In the genomic region with DNA sequence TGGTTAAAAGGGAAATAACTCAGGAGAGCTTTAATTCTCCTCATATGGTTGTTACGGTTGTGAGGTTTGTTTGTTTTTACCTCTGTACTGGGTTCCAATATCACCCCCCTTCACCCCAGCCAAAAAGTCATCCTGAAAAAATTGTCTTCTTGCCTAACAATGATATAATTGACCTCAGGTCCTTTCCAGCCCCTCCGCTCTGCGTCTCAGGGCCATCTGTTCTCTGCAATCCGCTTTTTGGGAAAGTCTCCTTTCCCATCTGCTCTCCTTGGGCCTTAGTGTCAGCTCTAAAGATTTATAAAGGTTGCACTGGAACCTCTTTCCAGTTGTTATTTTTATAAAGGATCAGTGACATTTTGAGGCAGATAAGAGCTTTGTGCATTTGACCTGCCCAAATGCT, we compare ENCODE assay signal across 14 cellular contexts. TPM values are rescaled to one million over a fixed set of nuclear protein-coding genes. Genes with fewer than 3 reads are reported as not detected.
A peak's percentile ranks its signal among the peaks of the same experiment; 100 is the strongest.
DNase-seq lines count a peak whose midpoint lies in the region; ATAC-seq and TF ChIP-seq lines count a peak whose summit lies in the region.
"Had no signal": no experiment of that assay in that cellular context is flagged by ENCODE, and none has a peak within 500 bp of the region (broad histone marks: within the 10 kb centered on the region; RNA-seq: fewer than 3 reads in every experiment).

No MANE protein-coding gene starts in this region.

- H3K27ac ChIP-seq in esophagus (ENCODE audit: low read depth in 2 of 2, low read length in 1 of 2) (peak overlapping the region; percentile 53 to 82), RWPE1 (no peak overlapping the region)

- whole genome bisulfite sequencing in esophagus, 2 donors, result 71 to 74% methylated on average over 4 of the region's 4 CpGs

- CTCF ChIA-PET in RWPE1 (lab: Yijun Ruan, JAX) (interaction anchor here (0.6 kb wide), 1 partner anchor 48 kb away, joined by 4 read pairs; no protein-coding TSS in a partner anchor), GM10248 (lab: Yijun Ruan, JAX) (interaction anchor here (1.6 kb wide), 1 partner anchor 9 kb away, joined by 4 read pairs; no protein-coding TSS in a partner anchor)

- TF ChIP-seq CTCF in progenitor cell of endocrine pancreas (IDR thresholded peaks at IDR 0.05; ENCODE audit: unreplicated experiment) (no peak), RWPE1 (conservative IDR thresholded peaks at IDR 0.05; ENCODE audit: low read depth) (no peak), GM10248 (IDR thresholded peaks at IDR 0.05; ENCODE audit: control extremely low read depth, extremely low read depth, low read depth, missing control alignments) (no peak)

- no peaks in the 10 kb centered on the region for H3K9me3 ChIP-seq in esophagus (ENCODE audit: control insufficient read depth in 2 of 2, insufficient read depth in 1 of 2, low read depth in 1 of 2, low read length in 1 of 2)

- H3K27me3 ChIP-seq in esophagus (ENCODE audit: control insufficient read depth in 1 of 2, insufficient read depth in 2 of 2, low read length in 2 of 2), result peaks cover 0 to 5% of the 10 kb centered on the region in 2 donors

- H3K4me3 Mint-ChIP-seq in progenitor cell of endocrine pancreas (ENCODE audit: low read depth), result no peak overlapping the region
- H3K4me3 Mint-ChIP-seq: T-helper 1 cell treated with Interleukin-12 subunit alpha and Interleukin-12 subunit beta and Interleukin-4 antibody, amounts not matched to agents 30 μg/mL and 1 μg/mL, for 36 hours had no signal

- no peaks in the 10 kb centered on the region for H3K27me3 Mint-ChIP-seq in progenitor cell of endocrine pancreas

- H3K4me1 ChIP-seq in esophagus (ENCODE audit: control insufficient read depth in 2 of 2, insufficient read depth in 2 of 2, low read length in 1 of 2), result peaks cover 0 to 11% of the 10 kb centered on the region in 2 donors

- DNase-seq in DMS 273 (lab: John Stamatoyannopoulos, UW; ENCODE audit: unreplicated experiment) (peak; percentile 82), NCI-H82 (lab: John Stamatoyannopoulos, UW) (peak; percentile 91), progenitor cell of endocrine pancreas (ENCODE audit: low spot score, unreplicated experiment) (no peak), RWPE1 (ENCODE audit: low spot score) (no peak), GM10248 (ENCODE audit: extremely low spot score) (no peak)
- DNase-seq: activated CD4-positive, alpha-beta T cell treated with anti-CD3 and anti-CD28 coated beads, Interleukin-2, amount 50 U/mL, for 4 hours; activated gamma-delta T cell treated with Interleukin-2 at 50 U/mL for 16 hours; Karpas-422; NCI-H2029 had no signal

- peak overlapping the region; percentile 94 for H3K27ac Mint-ChIP-seq in progenitor cell of endocrine pancreas
- H3K27ac Mint-ChIP-seq: T-helper 1 cell treated with Interleukin-12 subunit alpha and Interleukin-12 subunit beta and Interleukin-4 antibody, amounts not matched to agents 30 μg/mL and 1 μg/mL, for 36 hours had no signal

- H3K9me3 Mint-ChIP-seq in progenitor cell of endocrine pancreas (ENCODE audit: low read depth), result no peaks in the 10 kb centered on the region
- H3K9me3 Mint-ChIP-seq: T-helper 1 cell treated with Interleukin-12 subunit alpha and Interleukin-12 subunit beta and Interleukin-4 antibody, amounts not matched to agents 30 μg/mL and 1 μg/mL, for 36 hours had no signal

- POLR2A ChIA-PET in RWPE1 (lab: Yijun Ruan, JAX; ENCODE audit: low non-redundant PET) (no interaction called here), GM10248 (lab: Yijun Ruan, JAX) (no interaction called here)

- no peaks in the 10 kb centered on the region for H3K36me3 Mint-ChIP-seq in progenitor cell of endocrine pancreas (ENCODE audit: insufficient read depth)

- peaks cover 60% of the 10 kb centered on the region for H3K4me1 Mint-ChIP-seq in progenitor cell of endocrine pancreas (ENCODE audit: low read depth)

- ATAC-seq in GM21423 (IDR thresholded peaks at IDR 0.05; ENCODE audit: unreplicated experiment) (no peak), GM21717 (IDR thresholded peaks at IDR 0.05; ENCODE audit: unreplicated experiment) (no peak)

- no peak overlapping the region for H3K4me3 ChIP-seq in esophagus (ENCODE audit: low read depth in 1 of 2, low read length in 2 of 2)

- H3K36me3 ChIP-seq in esophagus (ENCODE audit: control insufficient read depth in 2 of 2, insufficient read depth in 2 of 2, low read length in 1 of 2), result no peaks in the 10 kb centered on the region

RNA-seq across cellular contexts. Expression of gene DLG3, which starts 33.9 kb away (rescaled TPM):
- polyA plus RNA-seq in esophagus, result 10 to 100 TPM; 13.8 to 19.0 TPM
- 103 and 107 TPM in 2 replicates for total RNA-seq in progenitor cell of endocrine pancreas

RNA-seq across cellular contexts. Expression of gene GDPD2, which starts 55.4 kb away (rescaled TPM):
- polyA plus RNA-seq in esophagus, result under 1 TPM; 0.28 to 0.34 TPM
- 2.3 and 2.8 TPM in 2 replicates for total RNA-seq in progenitor cell of endocrine pancreas
- polyA plus RNA-seq: BJ had no signal

Comparison
In these comparisons a context has a peak if more than half of its experiments do, and no peak if none do; other contexts are left out.
1. DNase-seq: peak in DMS 273 (single experiment) and NCI-H82 (single experiment); none in progenitor cell of endocrine pancreas (single experiment), RWPE1 (single experiment) and GM10248 (single experiment).